17 cellular contexts compared by ENCODE assay signal in genomic region chr6:64527899-64528298, GRCh38.
A peak's percentile ranks its signal among the peaks of the same experiment; 100 is the strongest.
DNase-seq lines count a peak whose midpoint lies in the region; ATAC-seq, FAIRE-seq and TF ChIP-seq lines count a peak whose summit lies in the region.
"Had no signal": no experiment of that assay in that cellular context is flagged by ENCODE, and none has a peak within 500 bp of the region (broad histone marks: within the 10 kb centered on the region; RNA-seq: fewer than 3 reads in every experiment).

No MANE protein-coding gene starts in this region.

- H2BK15ac ChIP-seq in IMR-90 (ENCODE audit: low read depth, low read length), result no peak overlapping the region

- H3K9me1 ChIP-seq in IMR-90 (ENCODE audit: insufficient read depth, low read length), result no peaks in the 10 kb centered on the region
- H3K9me1 ChIP-seq in K562 (ENCODE audit: control insufficient read depth, insufficient read depth, low read length), result no peaks in the 10 kb centered on the region

- TF ChIP-seq RAD21 in A549 (conservative IDR thresholded peaks at IDR 0.05 in 1 of 2, IDR thresholded peaks at IDR 0.05 in 1 of 2) (no peak), IMR-90 (IDR thresholded peaks at IDR 0.05; ENCODE audit: low read length) (no peak), K562 (CRISPR knock-in tag; conservative IDR thresholded peaks at IDR 0.05 in 1 of 2, IDR thresholded peaks at IDR 0.05 in 1 of 2) (no peak)

- FAIRE-seq in A549 (lab: Jason Lieb, UNC) (no peak), K562 (lab: Jason Lieb, UNC) (no peak)
- FAIRE-seq: GM12891, GM18507 had no signal

- no peak overlapping the region for H2AK9ac ChIP-seq in IMR-90 (replicated peaks; ENCODE audit: low read depth, low read length, poor library complexity)

- no peak overlapping the region for H2BK120ac ChIP-seq in IMR-90 (ENCODE audit: low read depth, low read length)

- H3K4ac ChIP-seq in IMR-90 (ENCODE audit: low read depth, low read length), result no peak overlapping the region

- TF ChIP-seq CTCF in A549 (IDR thresholded peaks at IDR 0.05) (no peak), IMR-90 (conservative IDR thresholded peaks at IDR 0.05; ENCODE audit: low read depth, low read length) (no peak), K562 (IDR thresholded peaks at IDR 0.05 in 2 of 3, conservative IDR thresholded peaks at IDR 0.05 in 1 of 3; ENCODE audit: insufficient read depth in 2 of 3, low read depth in 1 of 3, low read length in 3 of 3) (no peak)

- dilution Hi-C loops in IMR-90 (cut with HindIII; ENCODE audit: low sequenced_read_pairs, unreplicated experiment), result no loop called here

- H4K20me1 ChIP-seq in IMR-90 (ENCODE audit: insufficient read depth, low read length), result no peaks in the 10 kb centered on the region
- H4K20me1 ChIP-seq in K562 (replicated peaks; ENCODE audit: control insufficient read depth, insufficient read depth, low read length), result no peaks in the 10 kb centered on the region
- H4K20me1 ChIP-seq: BLaER1 treated with 17β-estradiol and CSF1 and Interleukin-3, amounts not matched to agents 10 nM and 100 nM had no signal

- no peak for ATAC-seq in A549
- no peak for ATAC-seq in IMR-90 (ENCODE audit: low read depth)
- ATAC-seq in K562, result no peak
- ATAC-seq in GM19463 (IDR thresholded peaks at IDR 0.05; ENCODE audit: unreplicated experiment), result no peak
- ATAC-seq: CD8-positive, alpha-beta T cell had no signal

- H2AFZ ChIP-seq in IMR-90 (replicated peaks; ENCODE audit: low read length, poor library complexity) (no peak overlapping the region), K562 (ENCODE audit: low read depth, low read length) (no peak overlapping the region)

- H2BK20ac ChIP-seq in IMR-90 (ENCODE audit: low read depth, low read length), result no peak overlapping the region

- BruUV-seq in IMR-90 (replicated peaks; lab: Mats Ljungman, UMichigan) (no TSS peak), K562 (replicated peaks; lab: Mats Ljungman, UMichigan) (no TSS peak)

- H3K79me1 ChIP-seq in IMR-90 (ENCODE audit: low read depth in 1 of 2, low read length in 2 of 2), result no peaks in the 10 kb centered on the region

- TF ChIP-seq EP300 in A549 (IDR thresholded peaks at IDR 0.05) (no peak), K562 (IDR thresholded peaks at IDR 0.05; ENCODE audit: low read length) (no peak)

- TF ChIP-seq POLR2A in A549 (IDR thresholded peaks at IDR 0.05; ENCODE audit: low read length) (no peak), IMR-90 (IDR thresholded peaks at IDR 0.05; ENCODE audit: low read depth, low read length) (no peak), K562 (conservative IDR thresholded peaks at IDR 0.05) (no peak)

- CTCF ChIA-PET in A549 (lab: Yijun Ruan, JAX), result no interaction called here
- CTCF ChIA-PET in IMR-90 (lab: Yijun Ruan, JAX), result no interaction called here
- CTCF ChIA-PET in K562 (lab: Yijun Ruan, JAX; ENCODE audit: low intra/inter-chr PET ratio), result no interaction called here

- H3K27ac ChIP-seq in A549, result no peak overlapping the region
- no peak overlapping the region for H3K27ac ChIP-seq in IMR-90 (ENCODE audit: insufficient read depth, low read length)
- no peak overlapping the region for H3K27ac ChIP-seq in K562 (ENCODE audit: extremely low read depth, low read depth, low read length)
- H3K27ac ChIP-seq: BLaER1 treated with 17β-estradiol and CSF1 and Interleukin-3, amounts not matched to agents 10 nM and 100 nM; C4-2B had no signal

- H3K18ac ChIP-seq in IMR-90 (ENCODE audit: low read depth, low read length), result no peak overlapping the region

- H3K27me3 ChIP-seq in IMR-90 (ENCODE audit: control insufficient read depth, insufficient read depth, low read length) (no peaks in the 10 kb centered on the region), K562 (ENCODE audit: control insufficient read depth in 2 of 2, insufficient read depth in 2 of 2, low read length in 2 of 2) (no peaks in the 10 kb centered on the region)
- H3K27me3 ChIP-seq: BLaER1 treated with 17β-estradiol and CSF1 and Interleukin-3, amounts not matched to agents 10 nM and 100 nM had no signal

- no peaks in the 10 kb centered on the region for H3K4me1 ChIP-seq in A549
- H3K4me1 ChIP-seq in IMR-90 (ENCODE audit: control insufficient read depth, insufficient read depth, low read length), result no peaks in the 10 kb centered on the region
- H3K4me1 ChIP-seq in K562 (replicated peaks in 1 of 2; ENCODE audit: control insufficient read depth in 2 of 2, insufficient read depth in 2 of 2, low read length in 2 of 2), result no peaks in the 10 kb centered on the region
- H3K4me1 ChIP-seq: BLaER1 treated with 17β-estradiol and CSF1 and Interleukin-3, amounts not matched to agents 10 nM and 100 nM; Caco-2 had no signal

- H3K23ac ChIP-seq in IMR-90 (ENCODE audit: low read depth, low read length), result no peak overlapping the region

- no peak overlapping the region for H4K8ac ChIP-seq in IMR-90 (ENCODE audit: low read depth in 2 of 2, low read length in 2 of 2)

- H3K79me2 ChIP-seq in K562 (ENCODE audit: control insufficient read depth, insufficient read depth, low read length), result no peaks in the 10 kb centered on the region

- H3K4me3 ChIP-seq in A549 (no peak overlapping the region), IMR-90 (ENCODE audit: insufficient read depth, low read depth, low read length) (no peak overlapping the region), K562 (no peak overlapping the region)
- H3K4me3 ChIP-seq: BLaER1 treated with 17β-estradiol and CSF1 and Interleukin-3, amounts not matched to agents 10 nM and 100 nM had no signal

- no peak overlapping the region for H3K9ac ChIP-seq in IMR-90 (ENCODE audit: low read depth, low read length)
- H3K9ac ChIP-seq in K562 (ENCODE audit: insufficient read depth in 1 of 2, low read depth in 2 of 2, low read length in 2 of 2), result no peak overlapping the region
- H3K9ac ChIP-seq: BLaER1 treated with 17β-estradiol and CSF1 and Interleukin-3, amounts not matched to agents 10 nM and 100 nM had no signal

- POLR2A ChIA-PET in A549 (lab: Yijun Ruan, JAX), result no interaction called here
- POLR2A ChIA-PET in IMR-90 (lab: Charles Lee; ENCODE audit: unreplicated experiment), result no interaction called here
- POLR2A ChIA-PET in K562 (lab: Yijun Ruan, JAX), result no interaction called here

- H4K5ac ChIP-seq in IMR-90 (ENCODE audit: low read depth, low read length), result no peak overlapping the region

- H4K91ac ChIP-seq in IMR-90 (ENCODE audit: insufficient read depth, low read depth, low read length), result no peak overlapping the region

- no peak overlapping the region for H3K14ac ChIP-seq in IMR-90 (replicated peaks; ENCODE audit: low read depth, low read length)

- H2AK5ac ChIP-seq in IMR-90 (ENCODE audit: low read depth, low read length), result no peak overlapping the region

- no peak overlapping the region for H3K56ac ChIP-seq in IMR-90 (ENCODE audit: extremely low read depth, insufficient read depth, low read length)

- H3K9me3 ChIP-seq in A549 (no peaks in the 10 kb centered on the region), IMR-90 (ENCODE audit: control insufficient read depth, insufficient read depth, low read length) (no peaks in the 10 kb centered on the region), K562 (replicated peaks; ENCODE audit: control insufficient read depth, insufficient read depth, low read depth, low read length) (no peaks in the 10 kb centered on the region; the same call in 1 of the 2 replicates)
- H3K9me3 ChIP-seq: BLaER1 treated with 17β-estradiol and CSF1 and Interleukin-3, amounts not matched to agents 10 nM and 100 nM; Caco-2 had no signal

- in situ Hi-C loops in IMR-90 (cut with MboI; ENCODE audit: low sequenced_read_pairs), result no loop called here
- in situ Hi-C loops in K562 (cut with MboI), result no loop called here

- DNase-seq in A549 (ENCODE audit: low read depth in 1 of 2, low spot score in 1 of 2), result no peak
- no peak for DNase-seq in IMR-90
- no peak for DNase-seq in K562 (ENCODE audit: extremely low read depth in 1 of 4, low spot score in 3 of 4)
- no peak for DNase-seq in mesenteric fat pad (ENCODE audit: low spot score)
- DNase-seq: 8988T; AML-193; Caco-2; Calu3; CD4-positive, alpha-beta T cell; CD8-positive, alpha-beta T cell; DMS79 treated with DMSO at 0.1 percent for 48 hours; GF-D8 had no signal

- H3K36me3 ChIP-seq in IMR-90 (ENCODE audit: control insufficient read depth, insufficient read depth, low read length) (no peaks in the 10 kb centered on the region), K562 (ENCODE audit: control insufficient read depth, insufficient read depth, low read length) (no peaks in the 10 kb centered on the region)
- H3K36me3 ChIP-seq: BLaER1 treated with 17β-estradiol and CSF1 and Interleukin-3, amounts not matched to agents 10 nM and 100 nM had no signal

- WGBS in A549 (ENCODE audit: missing lambda C conversion rate), result 78% methylated on average over 2 of the region's 2 CpGs
- WGBS in IMR-90 (ENCODE audit: extremely low coverage in 2 of 2, insufficient read length in 1 of 2), 2 experiments, result 80% methylated on average over 1 of the region's 2 CpGs; no CpG with 5 or more reads in 1 of the 2 experiments
- 0% methylated on average over 2 of the region's 2 CpGs for WGBS in K562 (ENCODE audit: insufficient coverage, low coverage, missing lambda C conversion rate)

- no peak overlapping the region for H2BK5ac ChIP-seq in IMR-90 (ENCODE audit: low read depth, low read length, poor library complexity, severe bottlenecking)

- H3K4me2 ChIP-seq in A549 (no peak overlapping the region), IMR-90 (ENCODE audit: low read depth, low read length) (no peak overlapping the region), K562 (ENCODE audit: insufficient read depth, low read length) (no peak overlapping the region)
- H3K4me2 ChIP-seq: BLaER1 treated with 17β-estradiol and CSF1 and Interleukin-3, amounts not matched to agents 10 nM and 100 nM had no signal

- intact Hi-C loops in IMR-90 (cut with micrococcal nuclease) (no loop called here), K562 (cut with micrococcal nuclease) (no loop called here)

TF ChIP-seq in A549, 52 proteins besides CTCF, POLR2A, EP300 and RAD21:
- TF ChIP-seq MAFK (IDR thresholded peaks at IDR 0.05; ENCODE audit: partially characterized antibody) (peak; percentile 36), ZNF302 (CRISPR knock-in tag; IDR thresholded peaks at IDR 0.05) (no peak)

TF ChIP-seq in IMR-90, 13 proteins besides CTCF, POLR2A, EP300 and RAD21 (continues in another document):
- peak; percentile 78 for TF ChIP-seq MAFK (IDR thresholded peaks at IDR 0.05; ENCODE audit: low read depth, low read length)

TF ChIP-seq in K562, 482 proteins besides CTCF, POLR2A, EP300 and RAD21 (continues in another document):
- no peak for TF ChIP-seq POLR3G (IDR thresholded peaks at IDR 0.05; ENCODE audit: extremely low read depth, insufficient read length, insufficient replicate concordance)

Comparison
In these comparisons a context has a peak if more than half of its experiments do, and no peak if none do; other contexts are left out.
1. Of the 35 proteins assayed by ChIP-seq in both K562 and A549: peak only in K562: none; only in A549: none; in both: MAFK; in neither: 34.